ENCODE assay signal across 9 cellular contexts in genomic region chr2:234003972-234004617, GRCh38. TPM values are rescaled to one million over a fixed set of nuclear protein-coding genes. Genes with fewer than 3 reads are reported as not detected.
A peak's percentile ranks its signal among the peaks of the same experiment; 100 is the strongest.
DNase-seq lines count a peak whose midpoint lies in the region; ATAC-seq, FAIRE-seq and TF ChIP-seq lines count a peak whose summit lies in the region.
"Had no signal": no experiment of that assay in that cellular context is flagged by ENCODE, and none has a peak within 500 bp of the region (broad histone marks: within the 10 kb centered on the region; RNA-seq: fewer than 3 reads in every experiment).

No MANE protein-coding gene starts in this region.

- TF ChIP-seq POLR2A in HepG2 (IDR thresholded peaks at IDR 0.05; ENCODE audit: insufficient read depth in 1 of 2, low read depth in 2 of 2, low read length in 2 of 2) (no peak), right lobe of liver (IDR thresholded peaks at IDR 0.05) (no peak)

- TF ChIP-seq EP300 in HepG2 (IDR thresholded peaks at IDR 0.05; ENCODE audit: low read depth in 2 of 2, low read length in 2 of 2) (no peak), HepG2 (CRISPR knock-in tag; IDR thresholded peaks at IDR 0.05; ENCODE audit: borderline replicate concordance) (no peak)

- H3F3A ChIP-seq in PC-3 (ENCODE audit: low read length, unreplicated experiment) = no peaks in the 10 kb centered on the region

- H3K27ac ChIP-seq in HepG2 (ENCODE audit: extremely low read length, insufficient read depth, low read length) (no peak overlapping the region), right lobe of liver (no peak overlapping the region), PC-3 (ENCODE audit: low read length) (no peak overlapping the region), epithelial cell of prostate (no peak overlapping the region)

- no peak for TF ChIP-seq RAD21 in HepG2 (CRISPR knock-in tag; IDR thresholded peaks at IDR 0.05)

- H3K9ac ChIP-seq in HepG2 (ENCODE audit: insufficient read depth, low read depth, low read length) (no peak overlapping the region), PC-3 (ENCODE audit: low read length) (no peak overlapping the region)

- H2AFZ ChIP-seq in HepG2 (ENCODE audit: low read length) = no peak overlapping the region
- no peak overlapping the region for H2AFZ ChIP-seq in PC-3 (ENCODE audit: low read length)

- ATAC-seq in HepG2 (no peak), right lobe of liver (no peak), PC-3 (peak; percentile 99)

- in situ Hi-C loops in HepG2 (cut with HindIII; ENCODE audit: extremely low pct_ligation_motif_present, low pct_unique_long_range_greater_than_20kb) = no loop called here

- H3K4me3 ChIP-seq in HepG2 (replicated peaks in 1 of 3; ENCODE audit: insufficient read depth in 1 of 3, low read depth in 2 of 3, low read length in 3 of 3) = no peak overlapping the region
- H3K4me3 ChIP-seq in right lobe of liver = no peak overlapping the region
- H3K4me3 ChIP-seq in PC-3 (ENCODE audit: low read length) = no peak overlapping the region

- H3K4me1 ChIP-seq in HepG2 (ENCODE audit: insufficient read depth, low read length) (no peaks in the 10 kb centered on the region), right lobe of liver (no peaks in the 10 kb centered on the region), PC-3 (ENCODE audit: insufficient read depth, low read length) (peaks cover 13% of the 10 kb centered on the region)

- TF ChIP-seq CTCF in HepG2 (CRISPR knock-in tag; IDR thresholded peaks at IDR 0.05) (no peak), right lobe of liver (IDR thresholded peaks at IDR 0.05) (no peak), PC-3 (conservative IDR thresholded peaks at IDR 0.05; ENCODE audit: low read depth, low read length) (no peak)

- no peak overlapping the region for H3K4me2 ChIP-seq in HepG2 (ENCODE audit: low read depth, low read length)
- H3K4me2 ChIP-seq in PC-3 (ENCODE audit: low read length) = peak overlapping the region; percentile 23

- no peaks in the 10 kb centered on the region for H3K9me2 ChIP-seq in PC-3 (replicated peaks; ENCODE audit: low read length)

- WGBS in HepG2 (ENCODE audit: low lambda C conversion rate) = 22% methylated on average over 8 of the region's 8 CpGs
- 75% methylated on average over 8 of the region's 8 CpGs for WGBS in right lobe of liver (ENCODE audit: insufficient coverage, low coverage, low lambda C conversion rate, missing lambda C conversion rate)

- no peaks in the 10 kb centered on the region for H3K79me2 ChIP-seq in HepG2 (ENCODE audit: insufficient read depth, low read length)
- no peaks in the 10 kb centered on the region for H3K79me2 ChIP-seq in PC-3 (ENCODE audit: low read length)

- H3K27me3 ChIP-seq in HepG2 (ENCODE audit: control insufficient read depth in 1 of 2, insufficient read depth in 2 of 2, low read length in 2 of 2) = no peaks in the 10 kb centered on the region
- H3K27me3 ChIP-seq in right lobe of liver = no peaks in the 10 kb centered on the region
- H3K27me3 ChIP-seq in PC-3 (ENCODE audit: low read length) = no peaks in the 10 kb centered on the region

- H3K9me3 ChIP-seq in HepG2 (ENCODE audit: low read length) (no peaks in the 10 kb centered on the region), right lobe of liver (no peaks in the 10 kb centered on the region), PC-3 (ENCODE audit: low read length) (no peaks in the 10 kb centered on the region)

- H3K36me3 ChIP-seq in HepG2 (replicated peaks in 1 of 2; ENCODE audit: control insufficient read depth in 1 of 2, insufficient read depth in 2 of 2, low read length in 2 of 2) (no peaks in the 10 kb centered on the region), right lobe of liver (peaks cover 0 to 37% (median 2%) of the 10 kb centered on the region in 4 donors), PC-3 (ENCODE audit: low read depth, low read length) (no peaks in the 10 kb centered on the region)

- H4K20me1 ChIP-seq in HepG2 (ENCODE audit: insufficient read depth, low read length) (no peaks in the 10 kb centered on the region), PC-3 (ENCODE audit: low read length) (no peaks in the 10 kb centered on the region)

- POLR2A ChIA-PET in HepG2 (lab: Yijun Ruan, JAX) = no interaction called here
- POLR2A ChIA-PET in PC-3 (lab: Charles Lee; ENCODE audit: unreplicated experiment) = no interaction called here

- intact Hi-C loops in HepG2 (cut with micrococcal nuclease; ENCODE audit: unreplicated experiment) = no loop called here
- intact Hi-C loops in right lobe of liver (cut with DNase I) = no loop called here
- intact Hi-C loops in PC-3 (cut with micrococcal nuclease) = no loop called here

- BruUV-seq in HepG2 (replicated peaks; lab: Mats Ljungman, UMichigan) (no TSS peak), PC-3 (replicated peaks; lab: Mats Ljungman, UMichigan) (no TSS peak)

- FAIRE-seq in HepG2 (lab: Jason Lieb, UNC) = no peak

- CTCF ChIA-PET in HepG2 (lab: Yijun Ruan, JAX; ENCODE audit: low intra/inter-chr PET ratio, low total read pairs) = no interaction called here
- CTCF ChIA-PET in PC-3 (lab: Charles Lee) = no interaction called here

- DNase-seq in HepG2 (ENCODE audit: low spot score) (no peak), right lobe of liver (no peak), PC-3 (peak; percentile 83), epithelial cell of prostate (ENCODE audit: low read depth, low spot score) (peak; percentile 46), superior temporal gyrus (ENCODE audit: extremely low spot score) (peak; percentile 48), globus pallidus (ENCODE audit: low spot score) (no peak), COLO668 (lab: John Stamatoyannopoulos, UW; ENCODE audit: unreplicated experiment) (no peak), GF-D8 (lab: John Stamatoyannopoulos, UW) (no peak)
- DNase-seq: activated B cell treated with CpG ODN at 0.5 μM for 24 hours had no signal

TF ChIP-seq in HepG2, 621 proteins besides CTCF, POLR2A, EP300 and RAD21 (continues in another document):
- TF ChIP-seq ZNF616 (CRISPR knock-in tag; IDR thresholded peaks at IDR 0.05; ENCODE audit: low read depth) (no peak), ATF7 (IDR thresholded peaks at IDR 0.05) (peak; percentile 98), ATF7 (CRISPR knock-in tag; IDR thresholded peaks at IDR 0.05) (no peak), ZNF576 (CRISPR knock-in tag; IDR thresholded peaks at IDR 0.05) (no peak), PREB (CRISPR knock-in tag; IDR thresholded peaks at IDR 0.05) (no peak), ARNTL (CRISPR knock-in tag; IDR thresholded peaks at IDR 0.05) (no peak), ZNF713 (CRISPR knock-in tag; IDR thresholded peaks at IDR 0.05) (no peak), ZNF329 (CRISPR knock-in tag; IDR thresholded peaks at IDR 0.05; ENCODE audit: low read depth) (no peak), KDM4B (CRISPR knock-in tag; IDR thresholded peaks at IDR 0.05) (no peak), U2AF1 (optimal IDR thresholded peaks at IDR 0.05; ENCODE audit: low read depth, low read length) (no peak), CREB1 (IDR thresholded peaks at IDR 0.05) (peak; percentile 95), CREB1 (CRISPR knock-in tag; IDR thresholded peaks at IDR 0.05) (no peak), ZFP41 (CRISPR knock-in tag; IDR thresholded peaks at IDR 0.05; ENCODE audit: borderline replicate concordance) (no peak)

RNA-seq across cellular contexts. Expression of gene SPP2, which starts 46.4 kb away (rescaled TPM):
- total RNA-seq in HepG2 (2016; rRNA removed; fragmentation: Illumina TruSeq; extraction: Trizol) (not detected in 2 replicates), right lobe of liver (100 to 1,000 TPM in 2 of 6 experiments, 10 to 100 TPM in 4; 31.9 to 177 (median 70.2) TPM), PC-3 (2014; rRNA removed) (not detected in 2 replicates)
- total RNA-seq in HepG2 (2016; cell fraction: cytosol; rRNA removed; fragmentation: Illumina TruSeq; extraction: Trizol; ENCODE audit: low read depth) = not detected in 2 replicates
- total RNA-seq in HepG2 (2016; cell fraction: insoluble cytoplasmic fraction; rRNA removed; fragmentation: Illumina TruSeq; extraction: Trizol) = not detected in 2 replicates
- total RNA-seq in HepG2 (2016; cell fraction: membrane; rRNA removed; fragmentation: Illumina TruSeq; extraction: Trizol) = not detected in 2 replicates
- not detected in 2 replicates for total RNA-seq in HepG2 (2016; cell fraction: nucleus; rRNA removed; fragmentation: Illumina TruSeq; extraction: Trizol)
- not detected in 2 replicates for polyA plus RNA-seq in HepG2 (2011; rRNA removed)
- polyA plus RNA-seq in HepG2 (2011; cell fraction: cytosol; rRNA removed) = not detected in 2 replicates
- polyA plus RNA-seq in HepG2 (2011; cell fraction: nucleus; rRNA removed) = not detected in 2 replicates
- not detected in 2 replicates for polyA plus RNA-seq in HepG2 (2012)
- not detected in 2 replicates for polyA plus RNA-seq in HepG2 (2016; cell fraction: cytosol; fragmentation: Illumina TruSeq; extraction: Trizol; ENCODE audit: low read depth)
- not detected in 2 replicates for polyA plus RNA-seq in HepG2 (2016; cell fraction: insoluble cytoplasmic fraction; fragmentation: Illumina TruSeq; extraction: Trizol; ENCODE audit: low read depth)
- polyA plus RNA-seq in HepG2 (2016; cell fraction: membrane; fragmentation: Illumina TruSeq; extraction: Trizol; ENCODE audit: low read depth) = not detected in 2 replicates
- polyA plus RNA-seq in HepG2 (2016; cell fraction: nucleus; fragmentation: Illumina TruSeq; extraction: Trizol; ENCODE audit: insufficient read depth, low read depth) = not detected in 2 replicates
- polyA minus RNA-seq in HepG2 (2011; rRNA and poly(A)+ RNA removed; ENCODE audit: low replicate concordance) = not detected in 2 replicates
- not detected in 2 replicates for polyA minus RNA-seq in HepG2 (2011; cell fraction: cytosol; rRNA and poly(A)+ RNA removed)
- not detected in 2 replicates for polyA minus RNA-seq in HepG2 (2011; cell fraction: nucleus; rRNA and poly(A)+ RNA removed)
- total RNA-seq: activated B cell treated with CpG ODN at 0.5 μM for 24 hours had no signal

Comparison
In these comparisons a context has a peak if more than half of its experiments do, and no peak if none do; other contexts are left out.
1. RNA of gene SPP2, which starts 46.4 kb away (total RNA-seq): 31.9 to 177 TPM in right lobe of liver; not detected in HepG2 and not detected in PC-3; every median in the first group is over 10 times any median in the second.
2. DNase-seq: peak in PC-3 (single experiment), epithelial cell of prostate (single experiment) and superior temporal gyrus (single experiment); none in HepG2 (single experiment), right lobe of liver (0 of 3), globus pallidus (single experiment), COLO668 (single experiment) and GF-D8 (single experiment).